ENCODE assay signal across 13 cellular contexts in the genomic region with DNA sequence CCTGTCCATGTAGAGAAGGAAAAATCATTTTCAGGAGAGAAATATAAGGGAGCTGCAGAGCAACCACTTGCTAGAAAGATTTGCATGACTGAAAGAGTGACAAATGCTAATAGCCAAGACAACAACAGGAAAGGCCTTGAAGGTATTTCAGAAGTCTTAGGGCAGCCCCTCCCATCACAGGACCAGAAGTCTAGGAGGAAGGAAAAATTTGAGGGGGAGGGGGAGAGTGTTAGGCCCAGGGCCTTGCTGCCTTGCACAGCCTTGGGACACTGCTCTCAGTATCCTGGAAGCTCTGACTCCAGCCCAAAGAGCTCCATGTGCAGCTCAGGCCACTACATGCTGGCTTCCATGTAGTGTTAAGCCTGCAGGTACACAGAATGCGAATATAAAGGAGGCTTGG.
DNase-seq lines count a peak whose midpoint lies in the region; ATAC-seq and TF ChIP-seq lines count a peak whose summit lies in the region.
"Had no signal": no experiment of that assay in that cellular context is flagged by ENCODE, and none has a peak within 500 bp of the region (broad histone marks: within the 10 kb centered on the region; RNA-seq: fewer than 3 reads in every experiment).

No MANE protein-coding gene starts in this region.

- no peak overlapping the region for H3K27ac Mint-ChIP-seq in activated CD8-positive, alpha-beta memory T cell treated with anti-CD3 and anti-CD28 coated beads, Interleukin-2, amount 10 ng/mL, durations not matched to agents 7 days and 5 days
- H3K27ac Mint-ChIP-seq in effector memory CD8-positive, alpha-beta T cell = no peak overlapping the region
- H3K27ac Mint-ChIP-seq: CD8-positive, alpha-beta memory T cell had no signal

- WGBS in esophagus muscularis mucosa = 0% methylated on average over 1 of the region's 1 CpG

- CTCF ChIA-PET in activated CD8-positive, alpha-beta memory T cell treated with anti-CD3 and anti-CD28 coated beads, Interleukin-2, amount 10 ng/mL, durations not matched to agents 7 days and 5 days (lab: Charles Lee) = no interaction called here

- TF ChIP-seq CTCF in esophagus muscularis mucosa (IDR thresholded peaks at IDR 0.05) = no peak

- H3K4me1 Mint-ChIP-seq in activated CD8-positive, alpha-beta memory T cell treated with anti-CD3 and anti-CD28 coated beads, Interleukin-2, amount 10 ng/mL, durations not matched to agents 7 days and 5 days = no peaks in the 10 kb centered on the region
- H3K4me1 Mint-ChIP-seq in effector memory CD8-positive, alpha-beta T cell (ENCODE audit: low read depth in 2 of 2) = no peaks in the 10 kb centered on the region
- H3K4me1 Mint-ChIP-seq: CD14-positive monocyte; CD8-positive, alpha-beta memory T cell had no signal

- no peaks in the 10 kb centered on the region for H3K27me3 Mint-ChIP-seq in activated CD8-positive, alpha-beta memory T cell treated with anti-CD3 and anti-CD28 coated beads, Interleukin-2, amount 10 ng/mL, durations not matched to agents 7 days and 5 days
- peaks cover 0 to under 1% of the 10 kb centered on the region in 2 donors for H3K27me3 Mint-ChIP-seq in effector memory CD8-positive, alpha-beta T cell
- H3K27me3 Mint-ChIP-seq: CD8-positive, alpha-beta memory T cell had no signal

- H3K36me3 ChIP-seq in esophagus muscularis mucosa = no peaks in the 10 kb centered on the region

- intact Hi-C loops in esophagus muscularis mucosa (cut with DNase I) = no loop called here

- DNase-seq in activated CD8-positive, alpha-beta memory T cell treated with anti-CD3 and anti-CD28 coated beads, Interleukin-2, amount 10 ng/mL, durations not matched to agents 7 days and 5 days = peak; percentile 1
- no peak for DNase-seq in activated CD8-positive, alpha-beta memory T cell treated with anti-CD3 and anti-CD28 coated beads for 24 hours
- DNase-seq in esophagus muscularis mucosa (ENCODE audit: extremely low spot score) (peak; percentile 74), iPS-NIHi7 (ENCODE audit: extremely low spot score) (peak; percentile 52), activated gamma-delta T cell (lab: John Stamatoyannopoulos, UW) (no peak), NCI-H146 (lab: John Stamatoyannopoulos, UW) (no peak), D341Med (ENCODE audit: low spot score) (no peak)
- DNase-seq in effector memory CD8-positive, alpha-beta T cell = no peak
- DNase-seq: Caco-2; CD8-positive, alpha-beta memory T cell; IMR-90 had no signal

- no peak overlapping the region for H3K27ac ChIP-seq in esophagus muscularis mucosa (replicated peaks in 1 of 4)
- H3K27ac ChIP-seq: 22Rv1 had no signal

- H3K4me3 ChIP-seq in esophagus muscularis mucosa = no peak overlapping the region

- H3K9me3 ChIP-seq in esophagus muscularis mucosa = no peaks in the 10 kb centered on the region
- H3K9me3 ChIP-seq: Caco-2 had no signal

- TF ChIP-seq POLR2A in esophagus muscularis mucosa (IDR thresholded peaks at IDR 0.05; ENCODE audit: low read depth) = no peak

- no peak for ATAC-seq in activated CD8-positive, alpha-beta memory T cell treated with anti-CD3 and anti-CD28 coated beads, Interleukin-2, amount 10 ng/mL, durations not matched to agents 7 days and 5 days
- ATAC-seq in effector memory CD8-positive, alpha-beta T cell (replicated peaks) = no peak

- H3K36me3 Mint-ChIP-seq in activated CD8-positive, alpha-beta memory T cell treated with anti-CD3 and anti-CD28 coated beads, Interleukin-2, amount 10 ng/mL, durations not matched to agents 7 days and 5 days = no peaks in the 10 kb centered on the region
- H3K36me3 Mint-ChIP-seq in effector memory CD8-positive, alpha-beta T cell (ENCODE audit: insufficient read depth) = no peaks in the 10 kb centered on the region
- H3K36me3 Mint-ChIP-seq: CD14-positive monocyte; CD8-positive, alpha-beta memory T cell had no signal

- H3K4me1 ChIP-seq in esophagus muscularis mucosa = no peaks in the 10 kb centered on the region

- no peaks in the 10 kb centered on the region for H3K9me3 Mint-ChIP-seq in activated CD8-positive, alpha-beta memory T cell treated with anti-CD3 and anti-CD28 coated beads, Interleukin-2, amount 10 ng/mL, durations not matched to agents 7 days and 5 days (ENCODE audit: low read depth)
- no peaks in the 10 kb centered on the region for H3K9me3 Mint-ChIP-seq in effector memory CD8-positive, alpha-beta T cell

- TF ChIP-seq EP300 in esophagus muscularis mucosa (IDR thresholded peaks at IDR 0.05) = no peak

- H3K4me3 Mint-ChIP-seq in activated CD8-positive, alpha-beta memory T cell treated with anti-CD3 and anti-CD28 coated beads, Interleukin-2, amount 10 ng/mL, durations not matched to agents 7 days and 5 days = no peak overlapping the region
- H3K4me3 Mint-ChIP-seq in effector memory CD8-positive, alpha-beta T cell = no peak overlapping the region
- H3K4me3 Mint-ChIP-seq: CD14-positive monocyte; CD8-positive, alpha-beta memory T cell had no signal

- no peaks in the 10 kb centered on the region for H3K27me3 ChIP-seq in esophagus muscularis mucosa

Comparison
In these comparisons a context has a peak if more than half of its experiments do, and no peak if none do; other contexts are left out.
1. DNase-seq: peak in activated CD8-positive, alpha-beta memory T cell treated with anti-CD3 and anti-CD28 coated beads, Interleukin-2, amount 10 ng/mL, durations not matched to agents 7 days and 5 days (single experiment), esophagus muscularis mucosa (single experiment) and iPS-NIHi7 (single experiment); none in activated CD8-positive, alpha-beta memory T cell treated with anti-CD3 and anti-CD28 coated beads for 24 hours (single experiment), activated gamma-delta T cell (single experiment), NCI-H146 (single experiment), effector memory CD8-positive, alpha-beta T cell (0 of 3) and D341Med (single experiment).